ENCODE assay signal across 23 cellular contexts in the genomic region with DNA sequence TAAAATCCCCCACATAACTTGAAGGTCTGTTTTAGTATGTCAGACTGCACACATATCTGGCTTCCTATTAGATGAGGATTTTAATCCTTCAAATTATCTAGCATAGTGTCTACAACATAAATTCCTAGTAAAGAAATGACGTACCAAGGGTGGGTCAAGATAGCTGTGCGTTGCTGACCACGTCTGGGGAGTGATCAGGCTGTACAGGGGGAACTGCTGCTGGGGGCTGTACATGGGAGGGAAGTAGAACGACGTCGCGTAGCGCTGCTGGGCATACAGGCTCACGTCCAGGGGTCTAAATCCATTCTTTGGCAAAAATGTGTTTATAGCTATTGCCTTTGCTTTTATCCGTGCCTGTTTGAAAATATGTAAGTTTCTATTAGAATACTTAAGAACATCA.
"Had no signal": no experiment of that assay in that cellular context is flagged by ENCODE, and none has a peak within 500 bp of the region (broad histone marks: within the 10 kb centered on the region; RNA-seq: fewer than 3 reads in every experiment).

No MANE protein-coding gene starts in this region.

- DNase-seq: IMR-90, Kasumi-1, MM.1S, NCI-H1092 treated with DMSO at 0.1 percent for 48 hours, NCI-H1436, NCI-H187, NCI-H2029, NCI-H2081 treated with DMSO at 0.1 percent for 48 hours, NCI-H2171, NCI-H226, NCI-H446, NCI-H510A, NCI-H524 treated with DMSO at 0.1 percent for 48 hours, NCI-H69, NCI-H774, Right ventricle myocardium superior, RPMI8226, SIG-M5 had no signal

- H3K4me3 ChIP-seq: K562, SJSA1, SK-N-MC had no signal

- H3K27me3 ChIP-seq: SJSA1 had no signal

- H3K4me1 ChIP-seq: SJSA1 had no signal

- H3K27ac ChIP-seq: KMS-11, SJSA1, SK-N-MC had no signal

- H3K9me3 ChIP-seq: SJSA1 had no signal

- ATAC-seq: HepG2, K562 had no signal

- H3K9ac ChIP-seq: KMS-11 had no signal
